Comparison of ENCODE assay signal across 18 cellular contexts in the genomic region with DNA sequence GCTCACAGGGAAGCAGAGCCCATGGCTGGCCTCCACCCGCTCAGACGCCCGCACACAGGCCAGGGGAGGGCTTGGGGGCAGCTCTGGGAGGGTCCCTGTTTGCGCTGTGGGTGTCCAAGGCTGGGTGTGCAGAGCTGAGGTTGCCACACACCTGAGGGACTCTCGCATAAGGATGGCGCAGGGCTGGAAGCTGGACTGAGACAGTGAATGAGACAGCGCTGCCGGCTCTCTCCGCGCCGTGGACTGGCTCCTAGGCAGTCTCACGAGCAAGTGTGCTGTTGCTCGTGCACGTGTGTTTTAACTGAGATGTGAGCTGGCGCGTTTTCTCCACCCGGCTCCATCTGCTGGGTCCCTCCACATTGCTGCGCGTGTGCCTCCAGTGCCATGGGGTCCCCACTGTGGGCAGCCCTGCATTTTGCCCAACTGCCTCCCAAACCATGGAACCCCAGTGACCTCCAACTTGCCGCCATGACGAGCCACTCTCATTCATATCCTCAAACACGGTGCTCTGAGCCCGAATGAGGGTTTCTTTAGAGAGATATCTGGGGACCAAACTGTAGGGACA. TPM values are rescaled to one million over a fixed set of nuclear protein-coding genes. Genes with fewer than 3 reads are reported as not detected.
DNase-seq lines count a peak whose midpoint lies in the region; ATAC-seq and TF ChIP-seq lines count a peak whose summit lies in the region.
"Had no signal": no experiment of that assay in that cellular context is flagged by ENCODE, and none has a peak within 500 bp of the region (broad histone marks: within the 10 kb centered on the region; RNA-seq: fewer than 3 reads in every experiment).

No MANE protein-coding gene starts in this region.

- no peak overlapping the region for H3K27ac Mint-ChIP-seq in T-helper 2 cell treated with Interferon-gamma antibody and Interleukin-4, amounts not matched to agents 5 μg/mL and 100 μg/mL, for 36 hours
- H3K27ac Mint-ChIP-seq in activated T-helper 17 cell treated with anti-CD3 and anti-CD28 coated beads, Interleukin-2, amount 50 U/mL, for 72 hours = peak overlapping the region; percentile 70
- H3K27ac Mint-ChIP-seq in natural killer cell treated with Interleukin-12 subunit alpha and Interleukin-12 subunit beta and Interleukin-15 and Interleukin-18, amount 100 ng/mL, for 72 hours = peak overlapping the region; percentile 95 to 98
- H3K27ac Mint-ChIP-seq: nephron had no signal

- no peak for TF ChIP-seq CTCF in HL-60 (IDR thresholded peaks at IDR 0.05; ENCODE audit: insufficient read depth, low read length)

- peak overlapping the region; percentile 38 for H3K4me3 ChIP-seq in HL-60 (replicated peaks; ENCODE audit: insufficient read depth, low read length)
- H3K4me3 ChIP-seq: body of pancreas had no signal

- H3K4me1 Mint-ChIP-seq in T-helper 2 cell treated with Interferon-gamma antibody and Interleukin-4, amounts not matched to agents 5 μg/mL and 100 μg/mL, for 36 hours (ENCODE audit: low read depth) = peaks cover 38% of the 10 kb centered on the region
- H3K4me1 Mint-ChIP-seq in activated T-helper 17 cell treated with anti-CD3 and anti-CD28 coated beads, Interleukin-2, amount 50 U/mL, for 72 hours = peaks cover 40% of the 10 kb centered on the region
- H3K4me1 Mint-ChIP-seq in natural killer cell treated with Interleukin-12 subunit alpha and Interleukin-12 subunit beta and Interleukin-15 and Interleukin-18, amount 100 ng/mL, for 72 hours (ENCODE audit: low read depth in 2 of 2) = peaks cover 56 to 77% of the 10 kb centered on the region in 2 donors

- H3K27me3 Mint-ChIP-seq in T-helper 2 cell treated with Interferon-gamma antibody and Interleukin-4, amounts not matched to agents 5 μg/mL and 100 μg/mL, for 36 hours (ENCODE audit: low read depth) = peaks cover 6% of the 10 kb centered on the region
- H3K27me3 Mint-ChIP-seq in activated T-helper 17 cell treated with anti-CD3 and anti-CD28 coated beads, Interleukin-2, amount 50 U/mL, for 72 hours = no peaks in the 10 kb centered on the region
- no peaks in the 10 kb centered on the region for H3K27me3 Mint-ChIP-seq in natural killer cell treated with Interleukin-12 subunit alpha and Interleukin-12 subunit beta and Interleukin-15 and Interleukin-18, amount 100 ng/mL, for 72 hours

- no peak for DNase-seq in T-helper 2 cell treated with Interferon-gamma antibody and Interleukin-4, amounts not matched to agents 5 μg/mL and 100 μg/mL, for 36 hours (ENCODE audit: low spot score)
- DNase-seq in T-helper 2 cell (no peak), HL-60 (ENCODE audit: low read depth in 1 of 2, low spot score in 1 of 2) (no peak), H4 (ENCODE audit: low spot score) (no peak), DMS79 treated with DMSO at 0.1 percent for 48 hours (lab: John Stamatoyannopoulos, UW) (no peak), RPMI8226 (no peak)
- no peak for DNase-seq in natural killer cell treated with Interleukin-12 subunit alpha and Interleukin-12 subunit beta and Interleukin-15 and Interleukin-18, amount 100 ng/mL, for 72 hours (ENCODE audit: low spot score)
- DNase-seq: 8988T, body of pancreas, Caco-2, HCEC 1CT, left ventricle myocardium superior, NCI-H2029 treated with DMSO at 0.1 percent for 48 hours, SHP77 treated with DMSO at 0.1 percent for 48 hours, stomach had no signal

- H3K27me3 ChIP-seq in HL-60 (ENCODE audit: insufficient read depth, poor library complexity, severe bottlenecking) = no peaks in the 10 kb centered on the region
- H3K27me3 ChIP-seq: body of pancreas had no signal

- H3K9me3 Mint-ChIP-seq in T-helper 2 cell treated with Interferon-gamma antibody and Interleukin-4, amounts not matched to agents 5 μg/mL and 100 μg/mL, for 36 hours = no peaks in the 10 kb centered on the region
- no peaks in the 10 kb centered on the region for H3K9me3 Mint-ChIP-seq in activated T-helper 17 cell treated with anti-CD3 and anti-CD28 coated beads, Interleukin-2, amount 50 U/mL, for 72 hours
- H3K9me3 Mint-ChIP-seq in natural killer cell treated with Interleukin-12 subunit alpha and Interleukin-12 subunit beta and Interleukin-15 and Interleukin-18, amount 100 ng/mL, for 72 hours = peaks cover 3% of the 10 kb centered on the region
- H3K9me3 Mint-ChIP-seq: nephron had no signal

- no peak overlapping the region; the same call in 1 of the 2 replicates for H3K27ac ChIP-seq in HL-60 (replicated peaks)

- peak overlapping the region; percentile 97 for H3K4me3 Mint-ChIP-seq in T-helper 2 cell treated with Interferon-gamma antibody and Interleukin-4, amounts not matched to agents 5 μg/mL and 100 μg/mL, for 36 hours
- peak overlapping the region; percentile 93 for H3K4me3 Mint-ChIP-seq in activated T-helper 17 cell treated with anti-CD3 and anti-CD28 coated beads, Interleukin-2, amount 50 U/mL, for 72 hours
- peak overlapping the region; percentile 93 for H3K4me3 Mint-ChIP-seq in natural killer cell treated with Interleukin-12 subunit alpha and Interleukin-12 subunit beta and Interleukin-15 and Interleukin-18, amount 100 ng/mL, for 72 hours

- no peak for ATAC-seq in activated T-helper 17 cell treated with anti-CD3 and anti-CD28 coated beads, Interleukin-2, amount 50 U/mL, for 72 hours (replicated peaks)
- ATAC-seq in natural killer cell treated with Interleukin-12 subunit alpha and Interleukin-12 subunit beta and Interleukin-15 and Interleukin-18, amount 100 ng/mL, for 72 hours = no peak
- ATAC-seq: body of pancreas, left ventricle myocardium superior, right cardiac atrium had no signal

- peaks cover 20% of the 10 kb centered on the region for H3K36me3 Mint-ChIP-seq in T-helper 2 cell treated with Interferon-gamma antibody and Interleukin-4, amounts not matched to agents 5 μg/mL and 100 μg/mL, for 36 hours (ENCODE audit: low read depth)
- H3K36me3 Mint-ChIP-seq in activated T-helper 17 cell treated with anti-CD3 and anti-CD28 coated beads, Interleukin-2, amount 50 U/mL, for 72 hours (ENCODE audit: low read depth) = no peaks in the 10 kb centered on the region
- H3K36me3 Mint-ChIP-seq in natural killer cell treated with Interleukin-12 subunit alpha and Interleukin-12 subunit beta and Interleukin-15 and Interleukin-18, amount 100 ng/mL, for 72 hours = no peaks in the 10 kb centered on the region

RNA-seq across cellular contexts. Expression of gene BID, which starts 4.2 kb away (rescaled TPM):
- total RNA-seq in activated T-helper 17 cell treated with anti-CD3 and anti-CD28 coated beads, Interleukin-2, amount 50 U/mL, for 72 hours = 10 to 100 TPM in 1 of 2 donors, 1 to 10 TPM in 1; 6.2 to 19.2 TPM
- 10 to 100 TPM; 32.0 to 59.3 TPM for total RNA-seq in natural killer cell treated with Interleukin-12 subunit alpha and Interleukin-12 subunit beta and Interleukin-15 and Interleukin-18, amount 100 ng/mL, for 72 hours
- 56.2 and 58.6 TPM in 2 replicates for total RNA-seq in H4 (2014; rRNA removed; shearing (Covaris generic))
